In the genomic region with DNA sequence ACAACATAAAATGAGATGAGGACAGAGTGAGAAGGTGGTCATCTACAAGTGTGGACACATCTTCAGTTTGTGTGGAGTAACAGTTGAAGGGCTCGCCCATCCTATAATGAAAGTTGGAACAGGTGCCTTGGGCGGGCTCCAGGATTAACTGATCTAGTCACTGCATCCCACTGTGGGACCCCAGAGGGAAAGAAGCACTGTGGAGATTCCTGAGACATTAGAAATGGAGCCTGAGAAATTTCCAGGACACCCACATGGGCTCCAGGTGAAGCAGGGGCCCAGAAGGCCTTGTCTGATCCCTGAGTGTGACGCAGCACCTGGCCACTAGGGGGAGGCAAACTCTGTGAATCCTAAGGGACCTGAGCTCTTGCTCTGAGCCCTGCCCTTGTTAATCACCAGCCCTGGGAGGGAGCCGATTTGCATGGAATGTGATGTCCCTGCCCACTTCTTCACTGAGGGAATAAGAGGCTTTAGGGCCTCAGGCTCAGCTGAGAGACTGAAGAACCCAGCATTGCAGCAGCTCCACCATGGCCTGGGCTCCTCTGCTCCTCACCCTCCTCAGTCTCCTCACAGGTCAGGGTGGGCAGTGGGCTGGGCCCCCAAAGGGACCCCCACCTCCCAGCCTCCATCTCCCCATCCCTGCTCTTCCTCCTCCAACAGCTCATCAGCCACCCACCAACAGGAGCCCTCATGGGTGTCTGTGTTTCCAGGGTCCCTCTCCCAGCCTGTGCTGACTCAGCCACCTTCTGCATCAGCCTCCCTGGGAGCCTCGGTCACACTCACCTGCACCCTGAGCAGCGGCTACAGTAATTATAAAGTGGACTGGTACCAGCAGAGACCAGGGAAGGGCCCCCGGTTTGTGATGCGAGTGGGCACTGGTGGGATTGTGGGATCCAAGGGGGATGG, we compare ENCODE assay signal across 8 cellular contexts.
A peak's percentile ranks its signal among the peaks of the same experiment; 100 is the strongest.
DNase-seq lines count a peak whose midpoint lies in the region; ATAC-seq and TF ChIP-seq lines count a peak whose summit lies in the region.

No MANE protein-coding gene starts in this region.

- H3K4me1 Mint-ChIP-seq in CD14-positive monocyte (peaks cover 26% of the 10 kb centered on the region), HFFc6 (ENCODE audit: low read depth) (no peaks in the 10 kb centered on the region)

- H3K27ac ChIP-seq in PC-9 (no peak overlapping the region), heart left ventricle (no peak overlapping the region)

- H4K20me1 ChIP-seq in PC-9 (ENCODE audit: insufficient read depth), result no peaks in the 10 kb centered on the region; the same call in 1 of the 2 replicates

- H3K36me3 Mint-ChIP-seq in CD14-positive monocyte (no peaks in the 10 kb centered on the region), HFFc6 (ENCODE audit: low read depth) (no peaks in the 10 kb centered on the region)

- no peaks in the 10 kb centered on the region for H3K79me2 ChIP-seq in PC-9 (ENCODE audit: low read depth)

- TF ChIP-seq POLR2A in heart left ventricle (IDR thresholded peaks at IDR 0.05), result no peak

- no peaks in the 10 kb centered on the region for H3K9me3 ChIP-seq in PC-9 (ENCODE audit: insufficient read depth, low read depth)
- no peaks in the 10 kb centered on the region for H3K9me3 ChIP-seq in heart left ventricle

- ATAC-seq in heart left ventricle, result peak in 2 of 4 donors; percentile 47 to 62
- ATAC-seq in HG02798 (IDR thresholded peaks at IDR 0.05; ENCODE audit: poor library complexity, unreplicated experiment), result no peak
- ATAC-seq in GM19467 (IDR thresholded peaks at IDR 0.05; ENCODE audit: unreplicated experiment), result no peak

- H3K4me3 Mint-ChIP-seq in CD14-positive monocyte (no peak overlapping the region), HFFc6 (no peak overlapping the region)

- H3K9me3 Mint-ChIP-seq in CD14-positive monocyte (peaks cover 0 to 2% (median 0%) of the 10 kb centered on the region in 7 donors), HFFc6 (no peaks in the 10 kb centered on the region)

- no peaks in the 10 kb centered on the region for H3F3A ChIP-seq in PC-9 (ENCODE audit: insufficient read depth, low read depth)

- CTCF ChIA-PET in PC-9 (lab: Charles Lee), result interaction anchor here (0.6 to 0.7 kb wide), 2 partner anchors 19 to 80 kb away, joined by 3 read pairs; no protein-coding TSS in a partner anchor

- POLR2A ChIA-PET in PC-9 (lab: Charles Lee; ENCODE audit: unreplicated experiment), result interaction anchor here (0.6 kb wide), 2 partner anchors 27 to 201 kb away, joined by 3 to 6 read pairs; no protein-coding TSS in a partner anchor

- no peak overlapping the region for H2AFZ ChIP-seq in PC-9

- 60 to 92% (median 63%) methylated on average over 6 to 8 of the region's 8 CpGs for WGBS in heart left ventricle, 4 donors

- intact Hi-C loops in CD14-positive monocyte (cut with micrococcal nuclease) (no loop called here), PC-9 (cut with micrococcal nuclease; ENCODE audit: unreplicated experiment) (loop anchor here (5.0 kb wide), 1 partner anchor 136 kb away; no protein-coding TSS in a partner anchor), heart left ventricle (cut with DNase I) (no loop called here)

- no peak overlapping the region for H3K4me3 ChIP-seq in PC-9
- H3K4me3 ChIP-seq in heart left ventricle, result no peak overlapping the region

- H3K27me3 Mint-ChIP-seq in CD14-positive monocyte (ENCODE audit: low read depth in 3 of 3) (peaks cover 0 to 3% (median under 1%) of the 10 kb centered on the region in 3 donors), HFFc6 (ENCODE audit: insufficient read depth) (peaks cover 18% of the 10 kb centered on the region)

- peak overlapping the region in 4 of 7 donors; percentile 11 to 81 (median 71) for H3K27ac Mint-ChIP-seq in CD14-positive monocyte
- no peak overlapping the region for H3K27ac Mint-ChIP-seq in HFFc6

- H3K27me3 ChIP-seq in PC-9 (ENCODE audit: insufficient read depth, low read depth), result peaks cover 18% of the 10 kb centered on the region; the same call in 1 of the 2 replicates
- H3K27me3 ChIP-seq in heart left ventricle, result peaks cover 0 to 28% (median 8%) of the 10 kb centered on the region in 9 donors

- DNase-seq in CD14-positive monocyte (ENCODE audit: low spot score) (no peak), HFFc6 (no peak), PC-9 (peak; percentile 68 to 70), heart left ventricle (no peak)
- DNase-seq in activated effector memory CD4-positive, alpha-beta T cell treated with anti-CD3 and anti-CD28 coated beads, Interleukin-2, amount 50 U/mL, for 16 hours, result peak; percentile 89
- DNase-seq in stimulated activated CD4-positive, alpha-beta T cell treated with anti-CD3 and anti-CD28 coated beads, Interleukin-12 subunit alpha, Interleukin-12 subunit beta, amount 100 ng/mL, for 48 hours (ENCODE audit: low read depth in 2 of 3, low spot score in 1 of 3), result peak; percentile 33 to 75 (median 42)

- no peaks in the 10 kb centered on the region for H3K9me2 ChIP-seq in PC-9 (ENCODE audit: insufficient read depth)

- no TSS peak for BruUV-seq in PC-9 (replicated peaks; lab: Mats Ljungman, UMichigan)

- TF ChIP-seq CTCF in CD14-positive monocyte (IDR thresholded peaks at IDR 0.05), result peak; percentile 88
- TF ChIP-seq CTCF in HFFc6 (IDR thresholded peaks at IDR 0.05), result peak; percentile 90
- peak; percentile 85 for TF ChIP-seq CTCF in PC-9 (conservative IDR thresholded peaks at IDR 0.05)
- TF ChIP-seq CTCF in heart left ventricle (IDR thresholded peaks at IDR 0.05), result peak; percentile 48 to 84 (median 70)

- no peak overlapping the region for H3K4me2 ChIP-seq in PC-9

- H3K36me3 ChIP-seq in PC-9 (ENCODE audit: low read depth), result no peaks in the 10 kb centered on the region
- H3K36me3 ChIP-seq in heart left ventricle, result no peaks in the 10 kb centered on the region

- H3K4me1 ChIP-seq in PC-9 (replicated peaks; ENCODE audit: insufficient read depth) (no peaks in the 10 kb centered on the region), heart left ventricle (no peaks in the 10 kb centered on the region)

Comparison
In these comparisons a context has a peak if more than half of its experiments do, and no peak if none do; other contexts are left out.
1. DNase-seq: peak in PC-9 (2 of 2), activated effector memory CD4-positive, alpha-beta T cell treated with anti-CD3 and anti-CD28 coated beads, Interleukin-2, amount 50 U/mL, for 16 hours (single experiment) and stimulated activated CD4-positive, alpha-beta T cell treated with anti-CD3 and anti-CD28 coated beads, Interleukin-12 subunit alpha, Interleukin-12 subunit beta, amount 100 ng/mL, for 48 hours (3 of 3); none in CD14-positive monocyte (single experiment), HFFc6 (single experiment) and heart left ventricle (0 of 5).
2. Peak in every context shown above with its lines, with median percentiles within 50 percentile points of each other: CTCF ChIP-seq.